In the genomic region with DNA sequence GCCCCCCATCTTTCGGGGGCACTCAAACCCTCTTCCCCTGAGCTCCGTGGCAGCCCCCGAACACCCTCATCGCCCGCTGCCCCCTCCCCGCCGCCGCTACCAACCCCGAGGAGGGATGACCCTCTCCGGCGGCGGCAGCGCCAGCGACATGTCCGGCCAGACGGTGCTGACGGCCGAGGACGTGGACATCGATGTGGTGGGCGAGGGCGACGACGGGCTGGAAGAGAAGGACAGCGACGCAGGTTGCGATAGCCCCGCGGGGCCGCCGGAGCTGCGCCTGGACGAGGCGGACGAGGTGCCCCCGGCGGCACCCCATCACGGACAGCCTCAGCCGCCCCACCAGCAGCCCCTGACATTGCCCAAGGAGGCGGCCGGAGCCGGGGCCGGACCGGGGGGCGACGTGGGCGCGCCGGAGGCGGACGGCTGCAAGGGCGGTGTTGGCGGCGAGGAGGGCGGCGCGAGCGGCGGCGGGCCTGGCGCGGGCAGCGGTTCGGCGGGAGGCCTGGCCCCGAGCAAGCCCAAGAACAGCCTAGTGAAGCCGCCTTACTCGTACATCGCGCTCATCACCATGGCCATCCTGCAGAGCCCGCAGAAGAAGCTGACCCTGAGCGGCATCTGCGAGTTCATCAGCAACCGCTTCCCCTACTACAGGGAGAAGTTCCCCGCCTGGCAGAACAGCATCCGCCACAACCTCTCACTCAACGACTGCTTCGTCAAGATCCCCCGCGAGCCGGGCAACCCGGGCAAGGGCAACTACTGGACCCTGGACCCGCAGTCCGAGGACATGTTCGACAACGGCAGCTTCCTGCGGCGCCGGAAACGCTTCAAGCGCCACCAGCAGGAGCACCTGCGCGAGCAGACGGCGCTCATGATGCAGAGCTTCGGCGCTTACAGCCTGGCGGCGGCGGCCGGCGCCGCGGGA, we compare ENCODE assay signal across 8 cellular contexts. TPM values are rescaled to one million over a fixed set of nuclear protein-coding genes. Genes with fewer than 3 reads are reported as not detected.
DNase-seq lines count a peak whose midpoint lies in the region; TF ChIP-seq lines count a peak whose summit lies in the region.

No MANE protein-coding gene starts in this region.

- no peak overlapping the region for H3K27ac Mint-ChIP-seq in nephron progenitor cell

- H3K36me3 Mint-ChIP-seq in nephron progenitor cell (ENCODE audit: low read depth), result no peaks in the 10 kb centered on the region

- no peak overlapping the region; the same call in 1 of the 2 replicates for H3K27ac ChIP-seq in C4-2B

- H3K4me3 Mint-ChIP-seq in nephron progenitor cell, result peak overlapping the region; percentile 77

- H3K4me1 Mint-ChIP-seq in nephron progenitor cell, result peaks cover 19% of the 10 kb centered on the region

- CTCF ChIA-PET in HEK293T (lab: Yijun Ruan, JAX), result interaction anchor here (0.6 to 1.5 kb wide), 2 partner anchors 44 to 600 kb away, joined by 3 read pairs; a partner anchor contains a TSS

- TF ChIP-seq CTCF in C4-2B (conservative IDR thresholded peaks at IDR 0.05) (peak; percentile 31; the same call in 1 of the 2 replicates), nephron progenitor cell (IDR thresholded peaks at IDR 0.05) (no peak)

- H3K9me3 Mint-ChIP-seq in nephron progenitor cell, result peaks cover 11% of the 10 kb centered on the region

- POLR2A ChIA-PET in HEK293T (lab: Yijun Ruan, JAX), result interaction anchor here (0.8 to 3.0 kb wide), 6 partner anchors 13 to 120 kb away, joined by 3 to 9 read pairs (median 3); a partner anchor contains a TSS

- DNase-seq in HEK293T (ENCODE audit: extremely low spot score) (peak; percentile 67), SK-N-DZ (ENCODE audit: low spot score) (peak; percentile 33), ecto neural progenitor cell (ENCODE audit: low spot score) (peak; percentile 71), nephron progenitor cell (peak; percentile 46), ureter (ENCODE audit: low spot score) (no peak), NOMO-1 treated with DMSO at 0.1 percent for 48 hours (lab: John Stamatoyannopoulos, UW; ENCODE audit: unreplicated experiment) (no peak), germinal center (ENCODE audit: low spot score) (no peak)

- H3K27me3 Mint-ChIP-seq in nephron progenitor cell (ENCODE audit: low read depth, poor library complexity), result peaks cover 95% of the 10 kb centered on the region

TF ChIP-seq in HEK293T, 16 proteins besides CTCF, POLR2A, EP300 and RAD21:
- TF ChIP-seq NFRKB (IDR thresholded peaks at IDR 0.05) (no peak), CTBP1 (IDR thresholded peaks at IDR 0.05; ENCODE audit: borderline replicate concordance) (0 out of 2 replicates have a peak, but pooled peaks have one; percentile 32), SUZ12 (IDR thresholded peaks at IDR 0.05) (no peak), BHLHE40 (IDR thresholded peaks at IDR 0.05; ENCODE audit: borderline replicate concordance) (no peak), L3MBTL2 (conservative IDR thresholded peaks at IDR 0.05) (peak; percentile 76), FOXA1 (IDR thresholded peaks at IDR 0.05) (no peak)

RNA-seq across cellular contexts. Expression of a gene that starts 0.8 kb away (rescaled TPM):
- polyA plus RNA-seq in SK-N-DZ (2014; cell fraction: cytosol; rRNA removed), result not detected in 2 replicates
- polyA plus RNA-seq in SK-N-DZ (2014; cell fraction: nucleus; rRNA removed), result not detected in 2 replicates
- not detected for total RNA-seq in ureter

RNA-seq across cellular contexts. Expression of a gene that starts 44.2 kb away (rescaled TPM):
- 11.7 and 12.7 TPM in 2 replicates for polyA plus RNA-seq in SK-N-DZ (2014; cell fraction: cytosol; rRNA removed)
- 40.5 and 51.8 TPM in 2 replicates for polyA plus RNA-seq in SK-N-DZ (2014; cell fraction: nucleus; rRNA removed)
- 14.4 TPM for total RNA-seq in ureter

Comparison
In these comparisons a context has a peak if more than half of its experiments do, and no peak if none do; other contexts are left out.
1. DNase-seq: peak in HEK293T (single experiment), SK-N-DZ (single experiment), ecto neural progenitor cell (single experiment) and nephron progenitor cell (single experiment); none in ureter (single experiment), NOMO-1 treated with DMSO at 0.1 percent for 48 hours (single experiment) and germinal center (single experiment).